ENCODE assay signal across 7 cellular contexts in the genomic region with DNA sequence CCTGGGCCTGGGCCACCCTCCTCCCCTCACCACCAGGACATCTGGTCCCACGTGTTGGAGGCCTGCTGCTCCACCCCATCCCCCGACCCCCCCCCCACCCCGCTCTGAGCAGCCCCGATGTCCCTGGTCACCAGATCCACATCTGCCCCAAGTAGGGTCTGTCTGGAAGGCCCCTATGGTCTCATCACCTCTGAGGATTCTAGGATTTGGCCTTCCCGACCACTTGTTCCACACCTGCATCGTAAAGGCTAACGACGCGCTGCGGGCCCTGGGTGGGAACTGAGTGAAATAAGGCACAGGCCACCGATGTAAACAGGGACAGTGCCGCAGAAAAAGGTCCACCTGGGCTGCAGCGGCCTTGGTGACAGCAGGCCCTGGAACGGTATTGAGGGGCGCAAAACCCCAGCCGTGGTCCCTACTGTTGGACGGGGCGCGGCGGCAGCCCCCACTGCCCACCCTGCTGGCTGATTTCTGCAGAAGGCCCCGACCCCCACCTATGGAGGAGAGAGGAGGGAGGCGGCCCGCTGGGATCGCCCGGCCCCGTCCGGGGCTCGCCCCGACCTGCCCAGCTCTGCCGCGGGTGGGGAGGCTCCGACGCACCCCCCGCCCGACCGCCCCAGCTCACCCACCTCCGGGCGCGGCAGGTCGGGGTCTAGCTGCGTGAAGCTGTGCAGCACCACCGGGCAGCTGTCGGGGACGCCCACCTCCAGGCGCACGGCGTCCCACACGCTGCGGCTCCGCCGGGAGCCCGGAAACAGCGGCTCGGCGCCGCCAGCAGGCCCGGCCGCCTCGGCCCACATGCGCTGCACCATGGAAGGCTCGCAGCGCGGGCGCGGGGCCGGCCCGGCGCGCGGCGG. TPM values are rescaled to one million over a fixed set of nuclear protein-coding genes. Genes with fewer than 3 reads are reported as not detected.
DNase-seq lines count a peak whose midpoint lies in the region; ATAC-seq lines count a peak whose summit lies in the region.

No MANE protein-coding gene starts in this region.

- ATAC-seq in GM18517 (IDR thresholded peaks at IDR 0.05; ENCODE audit: unreplicated experiment): peak; percentile 36
- peak; percentile 15 for ATAC-seq in HG03159 (IDR thresholded peaks at IDR 0.05; ENCODE audit: unreplicated experiment)
- peak; percentile 1 to 2 for ATAC-seq in right cardiac atrium

- no peaks in the 10 kb centered on the region for H3K27me3 ChIP-seq in right cardiac atrium (ENCODE audit: control insufficient read depth, insufficient read depth)

- H3K36me3 Mint-ChIP-seq in activated CD4-positive, alpha-beta memory T cell treated with anti-CD3 and anti-CD28 coated beads, Interleukin-2, amount 10 ng/mL, durations not matched to agents 7 days and 5 days (ENCODE audit: low read depth): peaks cover 18% of the 10 kb centered on the region

- no peak for DNase-seq in activated CD4-positive, alpha-beta memory T cell treated with anti-CD3 and anti-CD28 coated beads, Interleukin-2, amount 10 ng/mL, durations not matched to agents 7 days and 5 days
- DNase-seq in right cardiac atrium (peak in 1 of 3 donors; percentile 60), GOT3 (lab: John Stamatoyannopoulos, UW) (no peak), inferior parietal cortex (ENCODE audit: extremely low spot score) (no peak)

- H3K4me1 Mint-ChIP-seq in activated CD4-positive, alpha-beta memory T cell treated with anti-CD3 and anti-CD28 coated beads, Interleukin-2, amount 10 ng/mL, durations not matched to agents 7 days and 5 days: peaks cover 86% of the 10 kb centered on the region

- CTCF ChIA-PET in activated CD4-positive, alpha-beta memory T cell treated with anti-CD3 and anti-CD28 coated beads, Interleukin-2, amount 10 ng/mL, durations not matched to agents 7 days and 5 days (lab: Charles Lee): interaction anchor here (2.9 kb wide), 1 partner anchor 23 kb away, joined by 13 read pairs; no protein-coding TSS in a partner anchor

- peak overlapping the region; percentile 14 for H3K27ac Mint-ChIP-seq in activated CD4-positive, alpha-beta memory T cell treated with anti-CD3 and anti-CD28 coated beads, Interleukin-2, amount 10 ng/mL, durations not matched to agents 7 days and 5 days

- intact Hi-C loops in right cardiac atrium (cut with DNase I): no loop called here

- H3K4me3 ChIP-seq in right cardiac atrium (ENCODE audit: low read length): peak overlapping the region; percentile 63
- H3K4me3 ChIP-seq in skin epidermis: peak overlapping the region; percentile 50 to 85 (median 67)

- H3K27me3 Mint-ChIP-seq in activated CD4-positive, alpha-beta memory T cell treated with anti-CD3 and anti-CD28 coated beads, Interleukin-2, amount 10 ng/mL, durations not matched to agents 7 days and 5 days: no peaks in the 10 kb centered on the region

- no peaks in the 10 kb centered on the region for H3K9me3 Mint-ChIP-seq in activated CD4-positive, alpha-beta memory T cell treated with anti-CD3 and anti-CD28 coated beads, Interleukin-2, amount 10 ng/mL, durations not matched to agents 7 days and 5 days

- POLR2A ChIA-PET in activated CD4-positive, alpha-beta memory T cell treated with anti-CD3 and anti-CD28 coated beads, Interleukin-2, amount 10 ng/mL, durations not matched to agents 7 days and 5 days (lab: Charles Lee): interaction anchor here (12.1 to 12.7 kb wide), 2 partner anchors 13 to 26 kb away, joined by 131 to 148 read pairs; no protein-coding TSS in a partner anchor

- peaks cover 34% of the 10 kb centered on the region for H3K4me1 ChIP-seq in right cardiac atrium (ENCODE audit: control insufficient read depth, insufficient read depth, low read length)

- H3K27ac ChIP-seq in right cardiac atrium (ENCODE audit: low read length): peak overlapping the region; percentile 65
- H3K27ac ChIP-seq in skin epidermis: peak overlapping the region; percentile 78 to 98 (median 92)

- H3K4me3 Mint-ChIP-seq in activated CD4-positive, alpha-beta memory T cell treated with anti-CD3 and anti-CD28 coated beads, Interleukin-2, amount 10 ng/mL, durations not matched to agents 7 days and 5 days: peak overlapping the region; percentile 69

- H3K9me3 ChIP-seq in right cardiac atrium (ENCODE audit: control insufficient read depth, low read length): no peaks in the 10 kb centered on the region

- 1% methylated on average over 71 of the region's 71 CpGs for WGBS in right cardiac atrium

RNA-seq across cellular contexts. Expression of a gene that starts 0.5 kb away (rescaled TPM):
- total RNA-seq in activated CD4-positive, alpha-beta memory T cell treated with anti-CD3 and anti-CD28 coated beads, Interleukin-2, amount 10 ng/mL, durations not matched to agents 7 days and 5 days: 100 to 1,000 TPM; 113 to 123 TPM
- 10 to 100 TPM; 18.5 to 36.3 (median 32.1) TPM for total RNA-seq in right cardiac atrium
- polyA plus RNA-seq in right cardiac atrium: 33.8 TPM

RNA-seq across cellular contexts. Expression of a gene that starts 43.1 kb away (rescaled TPM):
- 1 to 10 TPM; 2.5 to 3.9 TPM for total RNA-seq in activated CD4-positive, alpha-beta memory T cell treated with anti-CD3 and anti-CD28 coated beads, Interleukin-2, amount 10 ng/mL, durations not matched to agents 7 days and 5 days
- 10 to 100 TPM in 3 of 4 donors, 1 to 10 TPM in 1; 9.6 to 12.8 (median 11.3) TPM for total RNA-seq in right cardiac atrium
- polyA plus RNA-seq in right cardiac atrium: 7.4 TPM

RNA-seq across cellular contexts. Expression of a gene that starts 58.8 kb away (rescaled TPM):
- 1 to 10 TPM; 1.1 to 1.4 TPM for total RNA-seq in activated CD4-positive, alpha-beta memory T cell treated with anti-CD3 and anti-CD28 coated beads, Interleukin-2, amount 10 ng/mL, durations not matched to agents 7 days and 5 days
- total RNA-seq in right cardiac atrium: 1 to 10 TPM; 2.9 to 9.7 (median 5.2) TPM
- 2.8 TPM for polyA plus RNA-seq in right cardiac atrium
